Comparison of ENCODE assay signal across 18 cellular contexts in the genomic region with DNA sequence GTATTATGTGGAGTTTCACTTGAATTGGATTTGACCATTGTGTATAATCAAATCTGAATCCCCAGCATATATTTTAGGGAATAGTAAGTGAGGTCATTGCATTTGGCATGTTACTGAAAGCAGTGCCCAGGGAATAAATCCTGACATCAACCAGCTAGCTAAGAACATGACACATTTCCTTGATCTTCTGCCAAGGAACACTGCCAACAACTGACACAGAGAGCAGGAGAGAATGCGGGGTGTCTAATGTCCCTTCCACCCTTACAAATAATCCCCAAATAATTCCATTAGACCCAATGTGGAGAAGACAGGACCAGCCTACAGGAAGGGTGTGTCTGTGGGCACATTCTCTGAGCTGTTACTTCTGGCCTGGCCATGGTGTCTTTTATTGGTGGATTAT. TPM values are rescaled to one million over a fixed set of nuclear protein-coding genes. Genes with fewer than 3 reads are reported as not detected.
DNase-seq lines count a peak whose midpoint lies in the region; ATAC-seq and TF ChIP-seq lines count a peak whose summit lies in the region.
"Had no signal": no experiment of that assay in that cellular context is flagged by ENCODE, and none has a peak within 500 bp of the region (broad histone marks: within the 10 kb centered on the region; RNA-seq: fewer than 3 reads in every experiment).

No MANE protein-coding gene starts in this region.

- ATAC-seq in heart left ventricle = peak; percentile 72 to 92 (median 84)
- ATAC-seq: body of pancreas, GM23338, lower lobe of right lung, WTC11 had no signal

- H3K27me3 ChIP-seq in adrenal gland (no peaks in the 10 kb centered on the region), heart left ventricle (no peaks in the 10 kb centered on the region), thyroid gland (no peaks in the 10 kb centered on the region), stomach (no peaks in the 10 kb centered on the region)
- H3K27me3 ChIP-seq: body of pancreas had no signal

- no peaks in the 10 kb centered on the region for H3K36me3 Mint-ChIP-seq in activated naive CD8-positive, alpha-beta T cell treated with anti-CD3 and anti-CD28 coated beads for 36 hours
- H3K36me3 Mint-ChIP-seq: WTC11 had no signal

- DNase-seq in DMS 273 (lab: John Stamatoyannopoulos, UW; ENCODE audit: unreplicated experiment) (peak; percentile 51), DMS 273 treated with DMSO at 0.1 percent for 48 hours (lab: John Stamatoyannopoulos, UW) (no peak), adrenal gland (peak in 5 of 7 donors; percentile 23 to 42 (median 33)), heart left ventricle (peak in 4 of 5 donors; percentile 24 to 53 (median 38)), thyroid gland (peak; percentile 22 to 36), stomach (no peak), HUDEP-2 (lab: John Stamatoyannopoulos, UW; ENCODE audit: unreplicated experiment in 76 of 76) (no peak)
- no peak for DNase-seq in activated naive CD8-positive, alpha-beta T cell treated with anti-CD3 and anti-CD28 coated beads for 36 hours
- DNase-seq: activated naive CD4-positive, alpha-beta T cell; body of pancreas; DMS53; effector CD8-positive, alpha-beta T cell; lower lobe of right lung; NCI-H187 treated with DMSO at 0.1 percent for 48 hours; nephron progenitor cell had no signal

- intact Hi-C loops in adrenal gland (cut with DNase I) (no loop called here), heart left ventricle (cut with DNase I) (no loop called here), thyroid gland (cut with DNase I) (no loop called here), stomach (cut with DNase I; ENCODE audit: low total_unique reads) (no loop called here)

- TF ChIP-seq EP300 in stomach (IDR thresholded peaks at IDR 0.05) = no peak

- H3K27me3 Mint-ChIP-seq in activated naive CD8-positive, alpha-beta T cell treated with anti-CD3 and anti-CD28 coated beads for 36 hours = no peaks in the 10 kb centered on the region

- no peak overlapping the region for H3K4me3 ChIP-seq in adrenal gland
- H3K4me3 ChIP-seq in heart left ventricle = no peak overlapping the region
- no peak overlapping the region for H3K4me3 ChIP-seq in thyroid gland (replicated peaks in 1 of 3)
- H3K4me3 ChIP-seq in stomach = no peak overlapping the region
- H3K4me3 ChIP-seq: body of pancreas, GM23338, lower lobe of right lung had no signal

- WGBS in adrenal gland, 4 donors = 34 to 80% (median 40%) methylated on average over 1 of the region's 1 CpG
- 8 to 17% (median 13%) methylated on average over 1 of the region's 1 CpG for WGBS in heart left ventricle, 4 donors
- 11 to 24% methylated on average over 1 of the region's 1 CpG for WGBS in thyroid gland, 2 donors
- 68 to 88% (median 77%) methylated on average over 1 of the region's 1 CpG for WGBS in stomach, 5 donors

- H3K9me3 ChIP-seq in adrenal gland (replicated peaks in 1 of 3) (no peaks in the 10 kb centered on the region), heart left ventricle (no peaks in the 10 kb centered on the region), thyroid gland (no peaks in the 10 kb centered on the region), stomach (peaks cover 0 to 24% (median 6%) of the 10 kb centered on the region in 4 donors)
- H3K9me3 ChIP-seq: body of pancreas, lower lobe of right lung had no signal

- H3K27ac Mint-ChIP-seq in activated naive CD8-positive, alpha-beta T cell treated with anti-CD3 and anti-CD28 coated beads for 36 hours = no peak overlapping the region
- H3K27ac Mint-ChIP-seq: GM23338, nephron progenitor cell, WTC11 had no signal

- H3K36me3 ChIP-seq in adrenal gland (replicated peaks in 1 of 2) (no peaks in the 10 kb centered on the region), heart left ventricle (no peaks in the 10 kb centered on the region), thyroid gland (no peaks in the 10 kb centered on the region), stomach (no peaks in the 10 kb centered on the region)
- H3K36me3 ChIP-seq: lower lobe of right lung had no signal

- H3K27ac ChIP-seq in adrenal gland (no peak overlapping the region), heart left ventricle (peak overlapping the region in 6 of 12 donors; percentile 11 to 48 (median 34)), thyroid gland (no peak overlapping the region), stomach (no peak overlapping the region)
- H3K27ac ChIP-seq: 22Rv1, body of pancreas, lower lobe of right lung had no signal

- peaks cover 2% of the 10 kb centered on the region for H3K4me1 Mint-ChIP-seq in activated naive CD8-positive, alpha-beta T cell treated with anti-CD3 and anti-CD28 coated beads for 36 hours
- H3K4me1 Mint-ChIP-seq: GM23338, nephron progenitor cell, WTC11 had no signal

- no peaks in the 10 kb centered on the region for H3K4me1 ChIP-seq in adrenal gland (replicated peaks in 1 of 2)
- peaks cover 0 to 29% (median 2%) of the 10 kb centered on the region in 12 donors for H3K4me1 ChIP-seq in heart left ventricle
- peaks cover 33 to 50% of the 10 kb centered on the region in 2 donors for H3K4me1 ChIP-seq in thyroid gland
- no peaks in the 10 kb centered on the region for H3K4me1 ChIP-seq in stomach
- H3K4me1 ChIP-seq: body of pancreas, lower lobe of right lung had no signal

- no peak overlapping the region for H3K4me3 Mint-ChIP-seq in activated naive CD8-positive, alpha-beta T cell treated with anti-CD3 and anti-CD28 coated beads for 36 hours
- H3K4me3 Mint-ChIP-seq: GM23338, nephron progenitor cell, WTC11 had no signal

- TF ChIP-seq CTCF in adrenal gland (IDR thresholded peaks at IDR 0.05) = no peak
- no peak for TF ChIP-seq CTCF in heart left ventricle (IDR thresholded peaks at IDR 0.05)
- no peak for TF ChIP-seq CTCF in thyroid gland (IDR thresholded peaks at IDR 0.05)
- no peak for TF ChIP-seq CTCF in stomach (IDR thresholded peaks at IDR 0.05)

- TF ChIP-seq POLR2A in adrenal gland (IDR thresholded peaks at IDR 0.05) (no peak), heart left ventricle (IDR thresholded peaks at IDR 0.05) (no peak), thyroid gland (IDR thresholded peaks at IDR 0.05) (no peak), stomach (IDR thresholded peaks at IDR 0.05) (no peak)

- H3K9me3 Mint-ChIP-seq in activated naive CD8-positive, alpha-beta T cell treated with anti-CD3 and anti-CD28 coated beads for 36 hours = peaks cover 13% of the 10 kb centered on the region

RNA-seq across cellular contexts. Expression of a gene that starts 30.6 kb away (rescaled TPM):
- total RNA-seq in adrenal gland (100 to 1,000 TPM in 2 of 8 donors, 10 to 100 TPM in 6; 32.5 to 114 (median 87.4) TPM), heart left ventricle (100 to 1,000 TPM in 7 of 9 donors, 10 to 100 TPM in 2; 73.0 to 140 (median 111) TPM), thyroid gland (100 to 1,000 TPM in 3 of 4 donors, 10 to 100 TPM in 1; 88.6 to 140 (median 106) TPM), stomach (100 to 1,000 TPM in 2 of 5 donors, 10 to 100 TPM in 3; 57.2 to 209 (median 63.8) TPM)
- polyA plus RNA-seq in adrenal gland (10 to 100 TPM; 19.6 to 67.4 (median 24.5) TPM), heart left ventricle (10 to 100 TPM; 34.6 to 48.0 TPM), stomach (10 to 100 TPM; 11.0 to 20.2 (median 15.2) TPM)
- 100 to 1,000 TPM; 122 to 125 TPM for total RNA-seq in activated naive CD8-positive, alpha-beta T cell treated with anti-CD3 and anti-CD28 coated beads for 36 hours

Comparison
In these comparisons a context has a peak if more than half of its experiments do, and no peak if none do; other contexts are left out.
1. DNase-seq: peak in DMS 273 (single experiment), adrenal gland (5 of 7), heart left ventricle (4 of 5) and thyroid gland (2 of 2); none in DMS 273 treated with DMSO at 0.1 percent for 48 hours (single experiment), activated naive CD8-positive, alpha-beta T cell treated with anti-CD3 and anti-CD28 coated beads for 36 hours (single experiment), stomach (single experiment) and HUDEP-2 (0 of 76).